Comparison of ENCODE assay signal across 8 cellular contexts in the genomic region with DNA sequence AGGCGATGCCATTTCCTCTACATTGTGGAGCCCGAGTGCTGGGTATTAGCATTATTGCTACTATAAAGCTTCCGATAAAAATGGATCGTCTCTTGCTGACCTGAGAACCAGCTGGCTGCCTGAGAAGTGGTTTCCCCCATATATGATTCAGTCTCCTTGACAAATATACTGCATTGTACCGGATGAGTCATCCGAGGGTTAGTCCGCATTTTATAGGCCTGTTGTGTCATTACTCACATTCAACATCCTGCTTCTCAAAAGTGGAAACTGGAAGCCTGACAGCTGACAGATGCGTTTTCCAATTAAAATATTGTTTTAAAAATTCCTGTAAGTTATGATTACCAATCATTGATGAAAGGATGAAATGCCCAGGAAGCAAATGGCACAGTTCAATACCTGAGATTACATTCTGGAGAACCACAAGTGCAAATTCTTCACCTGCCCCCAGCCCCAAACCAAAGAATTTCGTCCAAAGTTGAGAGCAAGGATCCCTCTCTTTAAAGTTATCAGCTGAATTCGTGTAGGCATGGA.
DNase-seq lines count a peak whose midpoint lies in the region; ATAC-seq and TF ChIP-seq lines count a peak whose summit lies in the region.

No MANE protein-coding gene starts in this region.

- no peaks in the 10 kb centered on the region for H3K36me3 ChIP-seq in BLaER1 treated with 17β-estradiol and CSF1 and Interleukin-3, amounts not matched to agents 10 nM and 100 nM
- H3K36me3 ChIP-seq in gastroesophageal sphincter = no peaks in the 10 kb centered on the region

- H3K27ac ChIP-seq in BLaER1 treated with 17β-estradiol and CSF1 and Interleukin-3, amounts not matched to agents 10 nM and 100 nM = peak overlapping the region in 7 of 11 experiments; percentile 5 to 50 (median 18); a peak in 7 of 22 replicates
- H3K27ac ChIP-seq in gastroesophageal sphincter = peak overlapping the region in 2 of 4 donors; percentile 7 to 15

- H3K9ac ChIP-seq in BLaER1 treated with 17β-estradiol and CSF1 and Interleukin-3, amounts not matched to agents 10 nM and 100 nM = peak overlapping the region in 3 of 11 experiments; percentile 5 to 28 (median 24); a peak in 3 of 22 replicates

- no peak for TF ChIP-seq EP300 in gastroesophageal sphincter (IDR thresholded peaks at IDR 0.05)

- no peaks in the 10 kb centered on the region for H3K9me3 ChIP-seq in BLaER1 treated with 17β-estradiol and CSF1 and Interleukin-3, amounts not matched to agents 10 nM and 100 nM (replicated peaks in 1 of 11)
- H3K9me3 ChIP-seq in gastroesophageal sphincter = no peaks in the 10 kb centered on the region

- ATAC-seq in GM18867 (IDR thresholded peaks at IDR 0.05; ENCODE audit: unreplicated experiment) (peak; percentile 64), esophagus mucosa (peak; percentile 92), gastroesophageal sphincter (no peak)

- H3K4me2 ChIP-seq in BLaER1 treated with 17β-estradiol and CSF1 and Interleukin-3, amounts not matched to agents 10 nM and 100 nM = peak overlapping the region; percentile 35 to 94 (median 81)

- no peak for TF ChIP-seq CTCF in gastroesophageal sphincter (IDR thresholded peaks at IDR 0.05)

- peaks cover 59 to 70% (median 66%) of the 10 kb centered on the region in 10 experiments for H3K4me1 ChIP-seq in BLaER1 treated with 17β-estradiol and CSF1 and Interleukin-3, amounts not matched to agents 10 nM and 100 nM
- H3K4me1 ChIP-seq in gastroesophageal sphincter = peaks cover 0 to 52% (median 14%) of the 10 kb centered on the region in 3 donors

- no peak overlapping the region for H3K4me3 ChIP-seq in BLaER1 treated with 17β-estradiol and CSF1 and Interleukin-3, amounts not matched to agents 10 nM and 100 nM
- no peak overlapping the region for H3K4me3 ChIP-seq in gastroesophageal sphincter

- DNase-seq in HT-29 (ENCODE audit: low spot score) (peak; percentile 94), SIG-M5 (lab: John Stamatoyannopoulos, UW) (peak; percentile 62), renal cortical epithelial cell (ENCODE audit: low read depth) (peak; percentile 95), SK-N-DZ (ENCODE audit: low spot score) (no peak)

- H3K27me3 ChIP-seq in BLaER1 treated with 17β-estradiol and CSF1 and Interleukin-3, amounts not matched to agents 10 nM and 100 nM = no peaks in the 10 kb centered on the region
- H3K27me3 ChIP-seq in gastroesophageal sphincter = no peaks in the 10 kb centered on the region

- WGBS in gastroesophageal sphincter (ENCODE audit: low coverage in 1 of 2), 2 donors = 55 to 57% methylated on average over 6 to 10 of the region's 10 CpGs

- peaks cover 62 to 100% (median 93%) of the 10 kb centered on the region in 11 experiments for H4K20me1 ChIP-seq in BLaER1 treated with 17β-estradiol and CSF1 and Interleukin-3, amounts not matched to agents 10 nM and 100 nM

- no peak for TF ChIP-seq POLR2A in gastroesophageal sphincter (IDR thresholded peaks at IDR 0.05)
